Comparison of ENCODE assay signal across 8 cellular contexts in genomic region chr2:74037379-74037860, GRCh38.
DNase-seq lines count a peak whose midpoint lies in the region; ATAC-seq and TF ChIP-seq lines count a peak whose summit lies in the region.

No MANE protein-coding gene starts in this region.

- H3K27ac Mint-ChIP-seq in stimulated activated memory B cell treated with anti-CD40 and anti-IgM and Interleukin-4, amounts not matched to agents 10 μg/mL and 1 μg/mL and 100 μg/mL, for 72 hours, result peak overlapping the region; percentile 85

- H3K27me3 Mint-ChIP-seq in stimulated activated memory B cell treated with anti-CD40 and anti-IgM and Interleukin-4, amounts not matched to agents 10 μg/mL and 1 μg/mL and 100 μg/mL, for 72 hours, result no peaks in the 10 kb centered on the region

- peaks cover 86% of the 10 kb centered on the region for H3K4me1 Mint-ChIP-seq in stimulated activated memory B cell treated with anti-CD40 and anti-IgM and Interleukin-4, amounts not matched to agents 10 μg/mL and 1 μg/mL and 100 μg/mL, for 72 hours

- H3K9me3 Mint-ChIP-seq in stimulated activated memory B cell treated with anti-CD40 and anti-IgM and Interleukin-4, amounts not matched to agents 10 μg/mL and 1 μg/mL and 100 μg/mL, for 72 hours, result no peaks in the 10 kb centered on the region

- ATAC-seq in HG03520 (IDR thresholded peaks at IDR 0.05; ENCODE audit: unreplicated experiment), result peak; percentile 47
- peak; percentile 91 for ATAC-seq in stimulated activated memory B cell treated with anti-CD40 and anti-IgM and Interleukin-4, amounts not matched to agents 10 μg/mL and 1 μg/mL and 100 μg/mL, for 72 hours

- H3K4me3 Mint-ChIP-seq in stimulated activated memory B cell treated with anti-CD40 and anti-IgM and Interleukin-4, amounts not matched to agents 10 μg/mL and 1 μg/mL and 100 μg/mL, for 72 hours, result peak overlapping the region; percentile 64

- H3K36me3 ChIP-seq in brain microvascular endothelial cell (replicated peaks), result no peaks in the 10 kb centered on the region

- in situ Hi-C loops in brain microvascular endothelial cell (cut with HindIII; ENCODE audit: low pct_ligation_motif_present, low sequenced_read_pairs), result no loop called here

- no peak overlapping the region for H3K4me3 ChIP-seq in brain microvascular endothelial cell (ENCODE audit: low read depth, low read length)

- TF ChIP-seq CTCF in AG09319 (IDR thresholded peaks at IDR 0.05; ENCODE audit: low read depth, low read length), result no peak
- no peak for TF ChIP-seq CTCF in brain microvascular endothelial cell (IDR thresholded peaks at IDR 0.05; ENCODE audit: low read depth, low read length, missing control alignments)

- H3K27ac ChIP-seq in brain microvascular endothelial cell, result no peak overlapping the region

- peaks cover 16% of the 10 kb centered on the region for H3K36me3 Mint-ChIP-seq in stimulated activated memory B cell treated with anti-CD40 and anti-IgM and Interleukin-4, amounts not matched to agents 10 μg/mL and 1 μg/mL and 100 μg/mL, for 72 hours

- no peaks in the 10 kb centered on the region for H3K27me3 ChIP-seq in brain microvascular endothelial cell (replicated peaks)

- DNase-seq in AG09319 (ENCODE audit: extremely low read depth, low read depth) (peak; percentile 15), GM19238 (ENCODE audit: insufficient read length, low spot score) (peak; percentile 39), brain microvascular endothelial cell (peak; percentile 12), SHP77 treated with DMSO at 0.1 percent for 48 hours (lab: John Stamatoyannopoulos, UW) (no peak), glomerular visceral epithelial cell (ENCODE audit: extremely low spot score) (no peak), NCI-H510A (lab: John Stamatoyannopoulos, UW) (no peak)

Comparison
In these comparisons a context has a peak if more than half of its experiments do, and no peak if none do; other contexts are left out.
1. DNase-seq: peak in AG09319 (single experiment), GM19238 (single experiment) and brain microvascular endothelial cell (single experiment); none in SHP77 treated with DMSO at 0.1 percent for 48 hours (single experiment), glomerular visceral epithelial cell (single experiment) and NCI-H510A (single experiment).